ENCODE assay signal across 14 cellular contexts in genomic region chr1:103900005-103900404, GRCh38.
"Had no signal": no experiment of that assay in that cellular context is flagged by ENCODE, and none has a peak within 500 bp of the region (broad histone marks: within the 10 kb centered on the region; RNA-seq: fewer than 3 reads in every experiment).

No MANE protein-coding gene starts in this region.

- ATAC-seq: activated naive CD4-positive, alpha-beta T cell treated with anti-CD3 and anti-CD28 coated beads, Interleukin-2, amount 50 U/mL, for 72 hours; heart left ventricle; left lobe of liver; stimulated activated naive B cell treated with anti-CD40 and anti-IgM and Interleukin-4, amounts not matched to agents 10 μg/mL and 1 μg/mL and 100 μg/mL, for 72 hours had no signal

- H3K4me1 ChIP-seq: adrenal gland, heart left ventricle, parathyroid adenoma, sigmoid colon had no signal

- H3K27ac ChIP-seq: adrenal gland, heart left ventricle, parathyroid adenoma, sigmoid colon, thoracic aorta had no signal

- H3K27me3 ChIP-seq: adrenal gland, heart left ventricle, sigmoid colon had no signal

- H3K9me3 ChIP-seq: adrenal gland, heart left ventricle, sigmoid colon, thoracic aorta had no signal

- H3K4me3 ChIP-seq: adrenal gland, heart left ventricle, sigmoid colon, thoracic aorta had no signal

- DNase-seq: activated CD4-positive, alpha-beta T cell treated with anti-CD3 and anti-CD28 coated beads, Interleukin-2, amount 50 U/mL, for 48 hours; activated gamma-delta T cell; adrenal gland; effector CD4-positive, alpha-beta T cell; heart left ventricle; kidney; mammary epithelial cell; midbrain; sigmoid colon; stimulated activated naive B cell treated with anti-CD40 and anti-IgM and Interleukin-4, amounts not matched to agents 10 μg/mL and 1 μg/mL and 100 μg/mL, for 72 hours had no signal

- H3K36me3 ChIP-seq: adrenal gland, heart left ventricle, sigmoid colon, thoracic aorta had no signal
